ENCODE assay signal across 11 cellular contexts in genomic region chr9:107784235-107784958, GRCh38.
DNase-seq lines count a peak whose midpoint lies in the region; ATAC-seq lines count a peak whose summit lies in the region.
"Had no signal": no experiment of that assay in that cellular context is flagged by ENCODE, and none has a peak within 500 bp of the region (broad histone marks: within the 10 kb centered on the region; RNA-seq: fewer than 3 reads in every experiment).

No MANE protein-coding gene starts in this region.

- DNase-seq in A172 (ENCODE audit: low spot score) (peak; percentile 48), HUDEP-2 (lab: John Stamatoyannopoulos, UW; ENCODE audit: unreplicated experiment in 76 of 76) (peak; percentile 12 to 94 (median 86)), dedifferentiated amniotic fluid mesenchymal stem cell (ENCODE audit: extremely low spot score) (peak; percentile 45), left lobe of liver (ENCODE audit: low spot score) (no peak), NOMO-1 (lab: John Stamatoyannopoulos, UW; ENCODE audit: unreplicated experiment in 2 of 2) (no peak), NCI-H2081 treated with DMSO at 0.1 percent for 48 hours (lab: John Stamatoyannopoulos, UW) (no peak)
- DNase-seq: activated T-cell treated with anti-CD3 and anti-CD28 coated beads, Interleukin-2, amount 50 U/mL, for 24 hours; NCI-H146 had no signal

- ATAC-seq in left lobe of liver (peak; percentile 58), GM19035 (IDR thresholded peaks at IDR 0.05; ENCODE audit: unreplicated experiment) (no peak), HG03045 (IDR thresholded peaks at IDR 0.05; ENCODE audit: unreplicated experiment) (no peak)
- ATAC-seq: stimulated activated effector memory CD8-positive, alpha-beta T cell treated with anti-CD3 and anti-CD28 coated beads, Interleukin-12 subunit alpha, Interleukin-12 subunit beta, amount 100 ng/mL, for 72 hours had no signal

Comparison
In these comparisons a context has a peak if more than half of its experiments do, and no peak if none do; other contexts are left out.
1. DNase-seq: peak in A172 (single experiment), HUDEP-2 (76 of 76) and dedifferentiated amniotic fluid mesenchymal stem cell (single experiment); none in left lobe of liver (single experiment), NOMO-1 (0 of 2) and NCI-H2081 treated with DMSO at 0.1 percent for 48 hours (single experiment).